ENCODE assay signal across 25 cellular contexts in genomic region chr6:75794954-75795739, GRCh38. TPM values are rescaled to one million over a fixed set of nuclear protein-coding genes. Genes with fewer than 3 reads are reported as not detected.
DNase-seq lines count a peak whose midpoint lies in the region; FAIRE-seq and TF ChIP-seq lines count a peak whose summit lies in the region.
"Had no signal": no experiment of that assay in that cellular context is flagged by ENCODE, and none has a peak within 500 bp of the region (broad histone marks: within the 10 kb centered on the region; RNA-seq: fewer than 3 reads in every experiment).

No MANE protein-coding gene starts in this region.

- H3K36me3 Mint-ChIP-seq in nephron (ENCODE audit: low read depth) (no peaks in the 10 kb centered on the region), type B pancreatic cell (no peaks in the 10 kb centered on the region)
- H3K36me3 Mint-ChIP-seq: CD8-positive, alpha-beta memory T cell; natural killer cell had no signal

- peaks cover 0 to 24% (median 6%) of the 10 kb centered on the region in 4 donors for H3K4me1 ChIP-seq in tibial nerve
- H3K4me1 ChIP-seq: psoas muscle had no signal

- no peak overlapping the region for H3K27ac ChIP-seq in tibial nerve
- H3K27ac ChIP-seq: 22Rv1, psoas muscle, thyroid gland had no signal

- no peaks in the 10 kb centered on the region for H3K9me3 ChIP-seq in tibial nerve
- H3K9me3 ChIP-seq: psoas muscle, thyroid gland had no signal

- H3K36me3 ChIP-seq in tibial nerve, result no peaks in the 10 kb centered on the region
- H3K36me3 ChIP-seq: thyroid gland had no signal

- H3K4me3 Mint-ChIP-seq in nephron, result peak overlapping the region in 1 of 3 experiments; percentile 16
- H3K4me3 Mint-ChIP-seq in type B pancreatic cell, result peak overlapping the region; percentile 1
- H3K4me3 Mint-ChIP-seq: activated CD4-positive, alpha-beta T cell treated with anti-CD3 and anti-CD28 coated beads for 36 hours; activated naive CD4-positive, alpha-beta T cell treated with anti-CD3 and anti-CD28 coated beads for 36 hours; CD8-positive, alpha-beta memory T cell; natural killer cell had no signal

- H3K9me3 Mint-ChIP-seq in nephron (no peaks in the 10 kb centered on the region), type B pancreatic cell (no peaks in the 10 kb centered on the region)
- H3K9me3 Mint-ChIP-seq: activated naive CD4-positive, alpha-beta T cell treated with anti-CD3 and anti-CD28 coated beads for 36 hours; natural killer cell had no signal

- H3K27me3 ChIP-seq in tibial nerve, result no peaks in the 10 kb centered on the region
- H3K27me3 ChIP-seq: thyroid gland had no signal

- DNase-seq in DMS 273 (lab: John Stamatoyannopoulos, UW; ENCODE audit: unreplicated experiment) (peak; percentile 37), DMS 273 treated with DMSO at 0.1 percent for 48 hours (lab: John Stamatoyannopoulos, UW) (no peak), type B pancreatic cell (ENCODE audit: extremely low spot score, unreplicated experiment) (no peak), glomerular visceral epithelial cell (ENCODE audit: extremely low spot score) (no peak), T-helper 9 cell (no peak), tibial nerve (ENCODE audit: low spot score in 2 of 2) (no peak)
- DNase-seq: activated CD4-positive, alpha-beta T cell treated with anti-CD3 and anti-CD28 coated beads for 36 hours; activated naive CD4-positive, alpha-beta T cell treated with anti-CD3 and anti-CD28 coated beads for 36 hours; activated T-cell treated with anti-CD3 and anti-CD28 coated beads, Interleukin-2, amount 50 U/mL, for 48 hours; aorta; CD8-positive, alpha-beta memory T cell; DMS79; effector CD8-positive, alpha-beta T cell; left cardiac atrium; mesendoderm; natural killer cell; NCI-H2107; psoas muscle; small intestine; stimulated activated naive CD4-positive, alpha-beta T cell; thyroid gland had no signal

- TF ChIP-seq CTCF in nephron (IDR thresholded peaks at IDR 0.05; ENCODE audit: unreplicated experiment in 3 of 3), result no peak
- no peak for TF ChIP-seq CTCF in type B pancreatic cell (conservative IDR thresholded peaks at IDR 0.05)
- no peak for TF ChIP-seq CTCF in tibial nerve (IDR thresholded peaks at IDR 0.05)

- H3K4me3 ChIP-seq in tibial nerve, result no peak overlapping the region
- H3K4me3 ChIP-seq: psoas muscle, thyroid gland had no signal

- H3K27ac Mint-ChIP-seq in nephron (peak overlapping the region; percentile 16 to 74 (median 18)), type B pancreatic cell (peak overlapping the region; percentile 35)
- H3K27ac Mint-ChIP-seq: activated CD4-positive, alpha-beta T cell treated with anti-CD3 and anti-CD28 coated beads for 36 hours; activated naive CD4-positive, alpha-beta T cell treated with anti-CD3 and anti-CD28 coated beads for 36 hours; CD8-positive, alpha-beta memory T cell; natural killer cell had no signal

- TF ChIP-seq EP300 in tibial nerve (IDR thresholded peaks at IDR 0.05), result no peak

- 27 to 30% methylated on average over 6 of the region's 6 CpGs for WGBS in tibial nerve, 2 donors

- no peak for TF ChIP-seq POLR2A in tibial nerve (IDR thresholded peaks at IDR 0.05)

- H3K4me1 Mint-ChIP-seq in nephron, result peaks cover 25% of the 10 kb centered on the region
- peaks cover 25% of the 10 kb centered on the region for H3K4me1 Mint-ChIP-seq in type B pancreatic cell (ENCODE audit: unreplicated experiment)
- H3K4me1 Mint-ChIP-seq: activated CD4-positive, alpha-beta T cell treated with anti-CD3 and anti-CD28 coated beads for 36 hours; CD8-positive, alpha-beta memory T cell; natural killer cell had no signal

- FAIRE-seq in endometrium (lab: Jason Lieb, UNC), result peak; percentile 83
- FAIRE-seq: GM12891, small intestine had no signal

- H3K27me3 Mint-ChIP-seq in nephron (ENCODE audit: low read depth) (no peaks in the 10 kb centered on the region), type B pancreatic cell (no peaks in the 10 kb centered on the region)

RNA-seq across cellular contexts. Expression of gene MYO6, which starts 46.1 kb away (rescaled TPM):
- total RNA-seq in type B pancreatic cell (ENCODE audit: low replicate concordance) (46.7 and 110 TPM in 2 replicates), tibial nerve (10 to 100 TPM; 16.5 to 21.3 (median 19.2) TPM)
